ENCODE assay signal across 8 cellular contexts in the genomic region with DNA sequence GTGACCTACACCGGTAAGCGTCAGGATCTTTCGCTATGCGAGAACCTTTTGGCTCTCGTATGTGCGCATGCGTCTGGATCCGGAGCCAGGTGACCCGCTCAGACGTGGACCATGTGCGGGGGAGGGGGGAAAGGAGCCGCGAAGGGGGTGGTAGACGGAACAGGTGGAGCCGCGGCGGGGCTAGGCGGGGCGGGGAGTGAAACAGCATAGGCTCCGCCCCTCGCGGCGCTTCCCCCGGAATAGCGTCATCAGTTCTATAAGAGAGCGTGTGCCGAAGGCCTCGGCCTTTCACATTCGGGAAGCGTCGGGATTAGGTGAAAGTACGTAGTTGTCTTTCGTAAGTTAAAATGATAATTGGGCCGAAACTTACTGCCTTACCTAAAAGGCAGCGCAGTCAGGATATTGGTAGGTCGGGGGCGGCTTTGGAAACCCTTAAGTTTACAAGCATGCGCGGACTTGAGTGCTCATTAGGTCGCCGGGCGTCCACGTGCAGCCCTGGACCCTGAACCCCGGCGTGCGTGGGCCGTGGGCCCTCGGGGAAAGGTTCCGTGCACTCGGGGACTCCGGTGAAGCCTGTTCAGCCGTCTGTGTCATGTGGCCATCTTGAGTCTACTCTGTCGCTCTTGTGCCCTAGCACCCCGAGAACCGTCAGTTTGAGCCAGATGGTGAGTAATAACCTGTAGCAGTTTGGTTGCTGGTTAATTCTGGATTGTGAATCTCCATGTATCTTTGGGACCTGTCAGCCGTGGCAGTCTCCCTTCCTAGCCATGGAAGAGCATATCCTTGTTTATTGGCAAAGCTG.
DNase-seq lines count a peak whose midpoint lies in the region; ATAC-seq, FAIRE-seq and TF ChIP-seq lines count a peak whose summit lies in the region.

No MANE protein-coding gene starts in this region.

- H3F3A ChIP-seq in DOHH2 (ENCODE audit: control insufficient read depth, insufficient read depth) = peaks cover 51% of the 10 kb centered on the region
- H3F3A ChIP-seq in GM23248 (ENCODE audit: insufficient read depth) = peaks cover 54% of the 10 kb centered on the region

- H4K20me1 ChIP-seq in DOHH2 (ENCODE audit: control insufficient read depth, insufficient read depth, low read depth, low read length) (0 out of 2 replicates have a peak, but pooled peaks cover 9% of the 10 kb centered on the region), GM23248 (ENCODE audit: insufficient read depth) (no peaks in the 10 kb centered on the region; the same call in 1 of the 2 replicates), Karpas-422 (ENCODE audit: insufficient read depth, low read depth, low read length) (peaks cover 13% of the 10 kb centered on the region; the same call in 1 of the 2 replicates)

- in situ Hi-C loops in GM23248 (cut with MboI) = loop anchor here (25.0 kb wide), 1 partner anchor 234 kb away; no protein-coding TSS in a partner anchor

- H3K4me1 ChIP-seq in DOHH2 (ENCODE audit: control insufficient read depth, low read length) (peaks cover 61% of the 10 kb centered on the region), GM23248 (ENCODE audit: insufficient read depth) (peaks cover 36% of the 10 kb centered on the region), Karpas-422 (ENCODE audit: low read length) (peaks cover 25% of the 10 kb centered on the region)

- FAIRE-seq in RCC 7860 (lab: Jason Lieb, UNC) = peak; percentile 82

- TF ChIP-seq CTCF in DOHH2 (IDR thresholded peaks at IDR 0.05; ENCODE audit: low read depth, low read length, poor library complexity, severe bottlenecking) = no peak

- peak overlapping the region; percentile 88 for H3K4me3 Mint-ChIP-seq in activated T-helper 1 cell treated with anti-CD3 and anti-CD28 coated beads, Interleukin-12 subunit alpha, Interleukin-12 subunit beta, Interleukin-2, Interleukin-4 antibody, amounts not matched to agents 30 ng/mL and 10 ng/mL and 1 ng/mL, durations not matched to agents 14 hours and 24 hours and 36 hours
- peak overlapping the region; percentile 86 to 100 (median 95) for H3K4me3 Mint-ChIP-seq in naive B cell
- peak overlapping the region; percentile 86 for H3K4me3 Mint-ChIP-seq in stimulated activated memory B cell treated with anti-CD40 and anti-IgM and Interleukin-4, amounts not matched to agents 10 μg/mL and 1 μg/mL and 100 μg/mL, for 72 hours

- ATAC-seq in naive B cell (ENCODE audit: low read depth in 2 of 2) = peak; percentile 91
- peak; percentile 99 for ATAC-seq in stimulated activated memory B cell treated with anti-CD40 and anti-IgM and Interleukin-4, amounts not matched to agents 10 μg/mL and 1 μg/mL and 100 μg/mL, for 72 hours

- H3K27ac ChIP-seq in DOHH2 (ENCODE audit: low read depth, low read length) (peak overlapping the region; percentile 90), GM23248 (peak overlapping the region; percentile 86), Karpas-422 (ENCODE audit: low read length) (peak overlapping the region; percentile 70)

- H3K79me2 ChIP-seq in DOHH2 (ENCODE audit: control insufficient read depth, low read length) = peaks cover 28% of the 10 kb centered on the region
- H3K79me2 ChIP-seq in GM23248 (ENCODE audit: insufficient read depth) = peaks cover 17% of the 10 kb centered on the region
- H3K79me2 ChIP-seq in Karpas-422 (ENCODE audit: low read length) = peaks cover 7% of the 10 kb centered on the region

- peak; percentile 96 for DNase-seq in GM23248
- DNase-seq in Karpas-422 = peak; percentile 99
- peak; percentile 86 for DNase-seq in RCC 7860 (ENCODE audit: low spot score)
- peak; percentile 94 for DNase-seq in activated T-helper 1 cell treated with anti-CD3 and anti-CD28 coated beads, Interleukin-12 subunit alpha, Interleukin-12 subunit beta, Interleukin-2, Interleukin-4 antibody, amounts not matched to agents 30 ng/mL and 10 ng/mL and 1 ng/mL, durations not matched to agents 14 hours and 24 hours and 36 hours (ENCODE audit: low spot score)
- peak; percentile 90 for DNase-seq in fibroblast of gingiva (ENCODE audit: low read depth)
- DNase-seq in naive B cell = peak; percentile 96

- no peaks in the 10 kb centered on the region for H3K9me2 ChIP-seq in DOHH2 (replicated peaks; ENCODE audit: control insufficient read depth, low read length)
- no peaks in the 10 kb centered on the region for H3K9me2 ChIP-seq in GM23248 (ENCODE audit: insufficient read depth)
- H3K9me2 ChIP-seq in Karpas-422 (replicated peaks; ENCODE audit: insufficient read depth, low read length) = no peaks in the 10 kb centered on the region

- H3K4me3 ChIP-seq in DOHH2 (ENCODE audit: low read length) (peak overlapping the region; percentile 81), GM23248 (peak overlapping the region; percentile 91), Karpas-422 (ENCODE audit: low read length) (peak overlapping the region; percentile 95)

- peak overlapping the region; percentile 97 for H2AFZ ChIP-seq in GM23248
- H2AFZ ChIP-seq in Karpas-422 (ENCODE audit: low read length) = peak overlapping the region; percentile 87

- peak overlapping the region; percentile 92 for H3K27ac Mint-ChIP-seq in activated T-helper 1 cell treated with anti-CD3 and anti-CD28 coated beads, Interleukin-12 subunit alpha, Interleukin-12 subunit beta, Interleukin-2, Interleukin-4 antibody, amounts not matched to agents 30 ng/mL and 10 ng/mL and 1 ng/mL, durations not matched to agents 14 hours and 24 hours and 36 hours
- H3K27ac Mint-ChIP-seq in naive B cell = peak overlapping the region; percentile 97 to 100 (median 99)
- peak overlapping the region; percentile 95 for H3K27ac Mint-ChIP-seq in stimulated activated memory B cell treated with anti-CD40 and anti-IgM and Interleukin-4, amounts not matched to agents 10 μg/mL and 1 μg/mL and 100 μg/mL, for 72 hours

- 1 to 2% methylated on average over 43 to 56 of the region's 56 CpGs for WGBS in GM23248 (ENCODE audit: low coverage in 1 of 2, low lambda C conversion rate in 2 of 2, missing lambda C conversion rate in 2 of 2), 2 experiments

- H3K4me1 Mint-ChIP-seq in activated T-helper 1 cell treated with anti-CD3 and anti-CD28 coated beads, Interleukin-12 subunit alpha, Interleukin-12 subunit beta, Interleukin-2, Interleukin-4 antibody, amounts not matched to agents 30 ng/mL and 10 ng/mL and 1 ng/mL, durations not matched to agents 14 hours and 24 hours and 36 hours (ENCODE audit: low read depth) = peaks cover 44% of the 10 kb centered on the region
- peaks cover 17 to 51% (median 46%) of the 10 kb centered on the region in 3 donors for H3K4me1 Mint-ChIP-seq in naive B cell
- peaks cover 44% of the 10 kb centered on the region for H3K4me1 Mint-ChIP-seq in stimulated activated memory B cell treated with anti-CD40 and anti-IgM and Interleukin-4, amounts not matched to agents 10 μg/mL and 1 μg/mL and 100 μg/mL, for 72 hours

- H3K27me3 ChIP-seq in DOHH2 (ENCODE audit: control insufficient read depth, low read length) (no peaks in the 10 kb centered on the region; the same call in 1 of the 2 replicates), GM23248 (replicated peaks; ENCODE audit: insufficient read depth) (no peaks in the 10 kb centered on the region), Karpas-422 (ENCODE audit: low read length) (no peaks in the 10 kb centered on the region)

- H3K9ac ChIP-seq in GM23248 (peak overlapping the region; percentile 95), Karpas-422 (ENCODE audit: low read length) (peak overlapping the region; percentile 97)

- intact Hi-C loops in activated T-helper 1 cell treated with anti-CD3 and anti-CD28 coated beads, Interleukin-12 subunit alpha, Interleukin-12 subunit beta, Interleukin-2, Interleukin-4 antibody, amounts not matched to agents 30 ng/mL and 10 ng/mL and 1 ng/mL, durations not matched to agents 14 hours and 24 hours and 36 hours (cut with micrococcal nuclease) = loop anchor here (1.0 to 5.0 kb wide), 6 partner anchors 106 to 1349 kb away; a partner anchor contains a TSS

- H3K36me3 Mint-ChIP-seq in activated T-helper 1 cell treated with anti-CD3 and anti-CD28 coated beads, Interleukin-12 subunit alpha, Interleukin-12 subunit beta, Interleukin-2, Interleukin-4 antibody, amounts not matched to agents 30 ng/mL and 10 ng/mL and 1 ng/mL, durations not matched to agents 14 hours and 24 hours and 36 hours (ENCODE audit: low read depth) = peaks cover 39% of the 10 kb centered on the region
- peaks cover 5 to 6% of the 10 kb centered on the region in 2 donors for H3K36me3 Mint-ChIP-seq in naive B cell
- peaks cover 39% of the 10 kb centered on the region for H3K36me3 Mint-ChIP-seq in stimulated activated memory B cell treated with anti-CD40 and anti-IgM and Interleukin-4, amounts not matched to agents 10 μg/mL and 1 μg/mL and 100 μg/mL, for 72 hours

- H3K9me3 Mint-ChIP-seq in activated T-helper 1 cell treated with anti-CD3 and anti-CD28 coated beads, Interleukin-12 subunit alpha, Interleukin-12 subunit beta, Interleukin-2, Interleukin-4 antibody, amounts not matched to agents 30 ng/mL and 10 ng/mL and 1 ng/mL, durations not matched to agents 14 hours and 24 hours and 36 hours = no peaks in the 10 kb centered on the region
- H3K9me3 Mint-ChIP-seq in naive B cell = no peaks in the 10 kb centered on the region
- no peaks in the 10 kb centered on the region for H3K9me3 Mint-ChIP-seq in stimulated activated memory B cell treated with anti-CD40 and anti-IgM and Interleukin-4, amounts not matched to agents 10 μg/mL and 1 μg/mL and 100 μg/mL, for 72 hours

- peak overlapping the region; percentile 73 for H3K4me2 ChIP-seq in DOHH2 (ENCODE audit: low read length)
- peak overlapping the region; percentile 88 for H3K4me2 ChIP-seq in GM23248 (ENCODE audit: unreplicated experiment)
- peak overlapping the region; percentile 80 for H3K4me2 ChIP-seq in Karpas-422 (ENCODE audit: low read depth, low read length, poor library complexity, severe bottlenecking)

- peaks cover 36% of the 10 kb centered on the region for H3K36me3 ChIP-seq in DOHH2 (ENCODE audit: control insufficient read depth, low read length)
- peaks cover 25% of the 10 kb centered on the region for H3K36me3 ChIP-seq in GM23248 (ENCODE audit: low read depth)
- peaks cover 30% of the 10 kb centered on the region for H3K36me3 ChIP-seq in Karpas-422 (ENCODE audit: insufficient read depth, low read length)

- H3K27me3 Mint-ChIP-seq in activated T-helper 1 cell treated with anti-CD3 and anti-CD28 coated beads, Interleukin-12 subunit alpha, Interleukin-12 subunit beta, Interleukin-2, Interleukin-4 antibody, amounts not matched to agents 30 ng/mL and 10 ng/mL and 1 ng/mL, durations not matched to agents 14 hours and 24 hours and 36 hours (ENCODE audit: insufficient read depth) = peaks cover 2% of the 10 kb centered on the region
- H3K27me3 Mint-ChIP-seq in naive B cell = no peaks in the 10 kb centered on the region
- H3K27me3 Mint-ChIP-seq in stimulated activated memory B cell treated with anti-CD40 and anti-IgM and Interleukin-4, amounts not matched to agents 10 μg/mL and 1 μg/mL and 100 μg/mL, for 72 hours = no peaks in the 10 kb centered on the region

- H3K9me3 ChIP-seq in DOHH2 (ENCODE audit: control insufficient read depth, insufficient read depth, low read length) = no peaks in the 10 kb centered on the region
- H3K9me3 ChIP-seq in GM23248 (ENCODE audit: low read depth) = no peaks in the 10 kb centered on the region
- H3K9me3 ChIP-seq in Karpas-422 (ENCODE audit: low read length) = no peaks in the 10 kb centered on the region

Comparison
In these comparisons a context has a peak if more than half of its experiments do, and no peak if none do; other contexts are left out.
1. Peak in every context shown above with its lines: DNase-seq, ATAC-seq, H3K4me3 ChIP-seq and H3K27ac ChIP-seq.